15 cellular contexts compared by ENCODE assay signal in genomic region chr5:43680286-43680685, GRCh38.
"Had no signal": no experiment of that assay in that cellular context is flagged by ENCODE, and none has a peak within 500 bp of the region (broad histone marks: within the 10 kb centered on the region; RNA-seq: fewer than 3 reads in every experiment).

No MANE protein-coding gene starts in this region.

- H3K4me3 ChIP-seq: dorsolateral prefrontal cortex, mucosa of descending colon, neural progenitor cell, tibial nerve had no signal

- H3K4me1 ChIP-seq: neural progenitor cell had no signal

- H3K27me3 ChIP-seq: dorsolateral prefrontal cortex, neural progenitor cell, tibial nerve had no signal

- H2AFZ ChIP-seq: neural progenitor cell had no signal

- H3K27ac ChIP-seq: dorsolateral prefrontal cortex, neural progenitor cell had no signal

- H3K36me3 ChIP-seq: neural progenitor cell, tibial nerve had no signal

- ATAC-seq: activated CD4-positive, alpha-beta T cell treated with anti-CD3 and anti-CD28 coated beads for 36 hours; mucosa of descending colon; stimulated activated naive CD8-positive, alpha-beta T cell treated with anti-CD3 and anti-CD28 coated beads, Interleukin-15, Interleukin-2, amounts not matched to agents 100 U/mL and 50 U/mL, for 24 hours; WTC11 had no signal

- DNase-seq: activated CD4-positive, alpha-beta memory T cell treated with anti-CD3 and anti-CD28 coated beads for 36 hours; activated CD4-positive, alpha-beta T cell treated with anti-CD3 and anti-CD28 coated beads for 36 hours; activated gamma-delta T cell treated with Interleukin-2 at 50 U/mL for 16 hours; activated naive CD8-positive, alpha-beta T cell treated with anti-CD3 and anti-CD28 coated beads for 36 hours; activated T-cell treated with anti-CD3 and anti-CD28 coated beads for 4 hours; amygdala; central memory CD4-positive, alpha-beta T cell; dorsolateral prefrontal cortex; mesenchymal stem cell; mucosa of descending colon; naive B cell; stimulated activated naive CD8-positive, alpha-beta T cell treated with anti-CD3 and anti-CD28 coated beads, Interleukin-15, Interleukin-2, amounts not matched to agents 100 U/mL and 50 U/mL, for 24 hours had no signal

- H3K9ac ChIP-seq: neural progenitor cell had no signal

- H3K4me2 ChIP-seq: neural progenitor cell had no signal

- H3K9me3 ChIP-seq: mucosa of descending colon, tibial nerve had no signal
